In the genomic region with DNA sequence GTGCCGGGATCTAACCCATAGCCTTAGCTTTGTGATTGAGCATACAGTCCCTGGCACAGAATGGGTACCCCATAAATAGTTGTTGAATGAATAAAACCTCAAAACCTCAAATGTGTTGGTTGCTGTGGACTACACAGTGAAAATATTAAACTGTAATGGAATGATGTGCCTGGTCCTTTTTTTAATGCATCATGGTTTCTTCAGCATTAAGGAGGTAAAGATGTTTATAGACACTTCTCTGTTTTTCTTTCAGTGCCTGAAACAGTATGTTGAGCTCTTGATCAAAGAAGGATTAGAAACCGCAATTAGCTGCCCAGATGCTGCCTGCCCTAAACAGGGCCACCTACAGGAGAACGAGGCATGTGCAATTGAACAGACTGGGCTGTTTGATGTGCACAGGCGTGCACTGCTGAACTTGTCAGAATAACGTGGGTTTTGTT, we compare ENCODE assay signal across 8 cellular contexts.
DNase-seq lines count a peak whose midpoint lies in the region; ATAC-seq and TF ChIP-seq lines count a peak whose summit lies in the region.

No MANE protein-coding gene starts in this region.

- in situ Hi-C loops in Panc1 (cut with HindIII; ENCODE audit: low pct_unique_long_range_greater_than_20kb, low sequenced_read_pairs), result no loop called here

- H3K27ac ChIP-seq in HEK293 (ENCODE audit: extremely low read depth, low read depth, low read length) (no peak overlapping the region), Panc1 (ENCODE audit: low read length) (no peak overlapping the region)

- DNase-seq in NCI-H146 (lab: John Stamatoyannopoulos, UW) (peak; percentile 25), NCI-H146 treated with DMSO at 0.1 percent for 48 hours (lab: John Stamatoyannopoulos, UW; ENCODE audit: unreplicated experiment) (no peak), Panc1 (ENCODE audit: low read depth, low spot score) (no peak), Caco-2 (no peak), NCI-H1048 (lab: John Stamatoyannopoulos, UW) (no peak)
- peak; percentile 31 for DNase-seq in central memory CD4-positive, alpha-beta T cell

- no peaks in the 10 kb centered on the region for H3K36me3 ChIP-seq in HEK293 (ENCODE audit: control insufficient read depth in 2 of 2, insufficient read depth in 1 of 2, low read length in 2 of 2)
- no peaks in the 10 kb centered on the region for H3K36me3 ChIP-seq in Panc1 (ENCODE audit: control insufficient read depth, insufficient read depth, low read length)
- H3K36me3 ChIP-seq in Caco-2 (ENCODE audit: control insufficient read depth, insufficient read depth, low read length), result no peaks in the 10 kb centered on the region

- H3K4me1 ChIP-seq in HEK293 (ENCODE audit: control insufficient read depth, insufficient read depth, low read length) (0 out of 2 replicates have a peak, but pooled peaks cover 5% of the 10 kb centered on the region), Panc1 (ENCODE audit: control insufficient read depth, insufficient read depth, low read length) (no peaks in the 10 kb centered on the region), Caco-2 (no peaks in the 10 kb centered on the region)

- H3K4me3 ChIP-seq in HEK293 (ENCODE audit: low read depth, low read length) (no peak overlapping the region), Panc1 (ENCODE audit: low read depth in 2 of 2, low read length in 2 of 2) (no peak overlapping the region), Caco-2 (ENCODE audit: low read depth, low read length) (no peak overlapping the region)

- TF ChIP-seq CTCF in HEK293 (tag by site-specific recombination; IDR thresholded peaks at IDR 0.05) (0 out of 2 replicates have a peak, but pooled peaks have one; percentile 13), Panc1 (IDR thresholded peaks at IDR 0.05) (peak; percentile 63), nephron (IDR thresholded peaks at IDR 0.05; ENCODE audit: unreplicated experiment in 3 of 3) (peak; percentile 40 to 51 (median 50)), Caco-2 (IDR thresholded peaks at IDR 0.05; ENCODE audit: insufficient read depth in 1 of 2, low read depth in 1 of 2, low read length in 1 of 2, severe bottlenecking in 1 of 2, unreplicated experiment in 1 of 2) (peak in 1 of 2 experiments; percentile 18)

- H3K9me3 ChIP-seq in HEK293 (ENCODE audit: control insufficient read depth, insufficient read depth, low read depth, low read length) (no peaks in the 10 kb centered on the region), Panc1 (ENCODE audit: control insufficient read depth, insufficient read depth, low read depth, low read length) (no peaks in the 10 kb centered on the region), Caco-2 (no peaks in the 10 kb centered on the region)

- H3K27me3 Mint-ChIP-seq in nephron (ENCODE audit: low read depth) (no peaks in the 10 kb centered on the region), Caco-2 (ENCODE audit: insufficient read depth, unreplicated experiment) (peaks cover 2% of the 10 kb centered on the region)

- POLR2A ChIA-PET in HEK293 (lab: Yijun Ruan, JAX) (no interaction called here), Panc1 (lab: Charles Lee) (no interaction called here), Caco-2 (lab: Charles Lee) (no interaction called here)

- H3K27me3 ChIP-seq in Panc1 (ENCODE audit: control insufficient read depth, insufficient read depth, low read length) (no peaks in the 10 kb centered on the region), Caco-2 (replicated peaks; ENCODE audit: control insufficient read depth, insufficient read depth, low read length) (no peaks in the 10 kb centered on the region)

- H3K9me3 Mint-ChIP-seq in nephron, result no peaks in the 10 kb centered on the region
- no peaks in the 10 kb centered on the region for H3K9me3 Mint-ChIP-seq in Caco-2 (ENCODE audit: unreplicated experiment)

- intact Hi-C loops in Panc1 (cut with micrococcal nuclease; ENCODE audit: unreplicated experiment), result no loop called here
- intact Hi-C loops in Caco-2 (cut with micrococcal nuclease; ENCODE audit: unreplicated experiment), result no loop called here

- CTCF ChIA-PET in HEK293 (lab: Yijun Ruan, JAX), result interaction anchor here (0.6 to 2.7 kb wide), 19 partner anchors 9 to 1192 kb away, joined by 3 to 15 read pairs (median 3); no protein-coding TSS in a partner anchor
- CTCF ChIA-PET in Panc1 (lab: Charles Lee), result no interaction called here
- CTCF ChIA-PET in Caco-2 (lab: Charles Lee), result interaction anchor here (1.1 to 1.5 kb wide), 2 partner anchors 30 to 98 kb away, joined by 3 to 4 read pairs; no protein-coding TSS in a partner anchor

- peak overlapping the region; percentile 89 to 93 (median 90) for H3K27ac Mint-ChIP-seq in nephron
- no peak overlapping the region for H3K27ac Mint-ChIP-seq in Caco-2 (ENCODE audit: unreplicated experiment)

- H3K36me3 Mint-ChIP-seq in nephron (ENCODE audit: low read depth) (peaks cover 13% of the 10 kb centered on the region), Caco-2 (ENCODE audit: insufficient read depth, unreplicated experiment) (no peaks in the 10 kb centered on the region)

- BruUV-seq in Panc1 (replicated peaks; lab: Mats Ljungman, UMichigan) (no TSS peak), Caco-2 (replicated peaks; lab: Mats Ljungman, UMichigan) (no TSS peak)

- ATAC-seq in Panc1, result no peak

- H3K4me3 Mint-ChIP-seq in nephron (peak overlapping the region in 1 of 3 experiments; percentile 24), Caco-2 (ENCODE audit: unreplicated experiment) (no peak overlapping the region)

- H3K4me1 Mint-ChIP-seq in nephron (peaks cover 97% of the 10 kb centered on the region), Caco-2 (ENCODE audit: low read depth, unreplicated experiment) (no peaks in the 10 kb centered on the region)

TF ChIP-seq in HEK293, 187 proteins besides CTCF, POLR2A, EP300 and RAD21:
- TF ChIP-seq YY2 (tag by site-specific recombination; IDR thresholded peaks at IDR 0.05) (no peak), ZNF366 (tag by site-specific recombination; conservative IDR thresholded peaks at IDR 0.05) (no peak)
- TF ChIP-seq, protein P1, sequence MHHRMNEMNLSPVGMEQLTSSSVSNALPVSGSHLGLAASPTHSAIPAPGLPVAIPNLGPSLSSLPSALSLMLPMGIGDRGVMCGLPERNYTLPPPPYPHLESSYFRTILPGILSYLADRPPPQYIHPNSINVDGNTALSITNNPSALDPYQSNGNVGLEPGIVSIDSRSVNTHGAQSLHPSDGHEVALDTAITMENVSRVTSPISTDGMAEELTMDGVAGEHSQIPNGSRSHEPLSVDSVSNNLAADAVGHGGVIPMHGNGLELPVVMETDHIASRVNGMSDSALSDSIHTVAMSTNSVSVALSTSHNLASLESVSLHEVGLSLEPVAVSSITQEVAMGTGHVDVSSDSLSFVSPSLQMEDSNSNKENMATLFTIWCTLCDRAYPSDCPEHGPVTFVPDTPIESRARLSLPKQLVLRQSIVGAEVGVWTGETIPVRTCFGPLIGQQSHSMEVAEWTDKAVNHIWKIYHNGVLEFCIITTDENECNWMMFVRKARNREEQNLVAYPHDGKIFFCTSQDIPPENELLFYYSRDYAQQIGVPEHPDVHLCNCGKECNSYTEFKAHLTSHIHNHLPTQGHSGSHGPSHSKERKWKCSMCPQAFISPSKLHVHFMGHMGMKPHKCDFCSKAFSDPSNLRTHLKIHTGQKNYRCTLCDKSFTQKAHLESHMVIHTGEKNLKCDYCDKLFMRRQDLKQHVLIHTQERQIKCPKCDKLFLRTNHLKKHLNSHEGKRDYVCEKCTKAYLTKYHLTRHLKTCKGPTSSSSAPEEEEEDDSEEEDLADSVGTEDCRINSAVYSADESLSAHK (tag by site-specific recombination; IDR thresholded peaks at IDR 0.05), result peak; percentile 75

Comparison
In these comparisons a context has a peak if more than half of its experiments do, and no peak if none do; other contexts are left out.
1. DNase-seq: peak in NCI-H146 (single experiment) and central memory CD4-positive, alpha-beta T cell (single experiment); none in NCI-H146 treated with DMSO at 0.1 percent for 48 hours (single experiment), Panc1 (single experiment), Caco-2 (0 of 2) and NCI-H1048 (single experiment).